Comparison of ENCODE assay signal across 16 cellular contexts in genomic region chr18:28161608-28162599, GRCh38. TPM values are rescaled to one million over a fixed set of nuclear protein-coding genes. Genes with fewer than 3 reads are reported as not detected.
A peak's percentile ranks its signal among the peaks of the same experiment; 100 is the strongest.
DNase-seq lines count a peak whose midpoint lies in the region; ATAC-seq, FAIRE-seq and TF ChIP-seq lines count a peak whose summit lies in the region.
"Had no signal": no experiment of that assay in that cellular context is flagged by ENCODE, and none has a peak within 500 bp of the region (broad histone marks: within the 10 kb centered on the region; RNA-seq: fewer than 3 reads in every experiment).

No MANE protein-coding gene starts in this region.

- 78% methylated on average over 9 of the region's 9 CpGs for WGBS in A549 (ENCODE audit: missing lambda C conversion rate)
- WGBS in adrenal gland, 4 donors = 52 to 56% (median 54%) methylated on average over 9 of the region's 9 CpGs
- 48 to 59% (median 52%) methylated on average over 9 of the region's 9 CpGs for WGBS in heart left ventricle, 4 donors

- intact Hi-C loops in adrenal gland (cut with DNase I) = no loop called here
- intact Hi-C loops in heart left ventricle (cut with DNase I) = loop anchor here in 4 of 10 donors (5.0 to 10.0 kb wide), 3 partner anchors 35 to 385 kb away; no protein-coding TSS in a partner anchor

- no peak for TF ChIP-seq EP300 in A549 (IDR thresholded peaks at IDR 0.05)

- POLR2A ChIA-PET in A549 (lab: Yijun Ruan, JAX) = no interaction called here

- H3K27ac ChIP-seq in A549 (peak overlapping the region in 1 of 2 experiments; percentile 21; a peak in 1 of 6 replicates), adrenal gland (peak overlapping the region in 4 of 5 donors; percentile 25 to 66 (median 58)), heart left ventricle (peak overlapping the region in 10 of 12 donors; percentile 12 to 84 (median 59))
- H3K27ac ChIP-seq: spleen, upper lobe of right lung had no signal

- TF ChIP-seq CTCF in A549 (IDR thresholded peaks at IDR 0.05) (no peak), adrenal gland (IDR thresholded peaks at IDR 0.05) (no peak), heart left ventricle (IDR thresholded peaks at IDR 0.05) (no peak)

- no peak for TF ChIP-seq RAD21 in A549 (conservative IDR thresholded peaks at IDR 0.05 in 1 of 2, IDR thresholded peaks at IDR 0.05 in 1 of 2)

- H3K4me3 ChIP-seq in A549 (no peak overlapping the region), adrenal gland (no peak overlapping the region), heart left ventricle (no peak overlapping the region)
- H3K4me3 ChIP-seq: spleen, upper lobe of right lung had no signal

- peak; percentile 69 to 71; a peak in 4 of 6 replicates for ATAC-seq in A549
- ATAC-seq in heart left ventricle = peak in 3 of 4 donors; percentile 31 to 44 (median 39)
- ATAC-seq in HG03097 (IDR thresholded peaks at IDR 0.05; ENCODE audit: low FRiP score, unreplicated experiment) = no peak
- no peak for ATAC-seq in HG03439 (IDR thresholded peaks at IDR 0.05; ENCODE audit: unreplicated experiment)
- ATAC-seq: activated CD8-positive, alpha-beta T cell treated with anti-CD3 and anti-CD28 coated beads, Interleukin-2, amount 10 ng/mL, durations not matched to agents 7 days and 5 days; stimulated activated naive CD8-positive, alpha-beta T cell treated with anti-CD3 and anti-CD28 coated beads, Interleukin-15, Interleukin-2, amounts not matched to agents 100 U/mL and 50 U/mL, for 24 hours; upper lobe of right lung had no signal

- H3K4me2 ChIP-seq in A549 = peak overlapping the region; percentile 33; the same call in 2 of the 3 replicates

- TF ChIP-seq POLR2A in A549 (IDR thresholded peaks at IDR 0.05; ENCODE audit: low read length) (no peak), adrenal gland (IDR thresholded peaks at IDR 0.05) (no peak), heart left ventricle (IDR thresholded peaks at IDR 0.05) (no peak)

- no peak for FAIRE-seq in A549 (lab: Jason Lieb, UNC)

- H3K4me1 ChIP-seq in A549 (peaks cover 29% of the 10 kb centered on the region; the same call in 2 of the 3 replicates), adrenal gland (replicated peaks in 1 of 2) (peaks cover 35 to 67% of the 10 kb centered on the region in 2 donors), heart left ventricle (peaks cover 0 to 91% (median 32%) of the 10 kb centered on the region in 12 donors)
- H3K4me1 ChIP-seq: upper lobe of right lung had no signal

- no peaks in the 10 kb centered on the region for H3K27me3 ChIP-seq in adrenal gland
- H3K27me3 ChIP-seq in heart left ventricle = no peaks in the 10 kb centered on the region
- H3K27me3 ChIP-seq: spleen, upper lobe of right lung had no signal

- peak in 1 of 2 experiments; percentile 13 for DNase-seq in A549 (ENCODE audit: low read depth in 1 of 2, low spot score in 1 of 2)
- DNase-seq in HCEC 1CT = peak; percentile 60
- DNase-seq in adrenal gland = peak in 4 of 7 donors; percentile 37 to 50 (median 42)
- DNase-seq in heart left ventricle = no peak
- no peak for DNase-seq in NOMO-1 treated with dmso at 0.1 percent for 144 hours (lab: John Stamatoyannopoulos, UW; ENCODE audit: unreplicated experiment)
- DNase-seq in NCI-H446 (lab: John Stamatoyannopoulos, UW) = no peak
- DNase-seq: activated CD8-positive, alpha-beta T cell treated with anti-CD3 and anti-CD28 coated beads, Interleukin-2, amount 10 ng/mL, durations not matched to agents 7 days and 5 days; COR-L47; head of caudate nucleus; NCI-H146; NCI-H524; spleen; stimulated activated naive CD8-positive, alpha-beta T cell treated with anti-CD3 and anti-CD28 coated beads, Interleukin-15, Interleukin-2, amounts not matched to agents 100 U/mL and 50 U/mL, for 24 hours; upper lobe of right lung had no signal

- CTCF ChIA-PET in A549 (lab: Yijun Ruan, JAX) = interaction anchor here (0.6 to 1.2 kb wide), 3 partner anchors 9 to 54 kb away, joined by 3 read pairs; no protein-coding TSS in a partner anchor

- H3K36me3 ChIP-seq in adrenal gland (replicated peaks in 1 of 2) (no peaks in the 10 kb centered on the region), heart left ventricle (peaks cover 0 to 2% (median 0%) of the 10 kb centered on the region in 9 donors)
- H3K36me3 ChIP-seq: spleen, upper lobe of right lung had no signal

- H3K9me3 ChIP-seq in A549 (no peaks in the 10 kb centered on the region), adrenal gland (replicated peaks in 1 of 3) (no peaks in the 10 kb centered on the region), heart left ventricle (no peaks in the 10 kb centered on the region)
- H3K9me3 ChIP-seq: spleen, upper lobe of right lung had no signal

TF ChIP-seq in A549, 52 proteins besides CTCF, POLR2A, EP300 and RAD21:
- no peak for TF ChIP-seq SMC3 (IDR thresholded peaks at IDR 0.05)
- no peak for TF ChIP-seq FOSL2 (IDR thresholded peaks at IDR 0.05)
- TF ChIP-seq FOSL2 (CRISPR knock-in tag; IDR thresholded peaks at IDR 0.05) = no peak

RNA-seq across cellular contexts. Expression of gene CDH2, which starts 15.0 kb away (rescaled TPM):
- polyA plus RNA-seq in A549 (2011; rRNA removed) (71.9 and 73.3 TPM in 2 replicates), A549 (2017; fragmentation: RNase III; extraction: RNeasy Plus Mini Kit Qiagen cat#74134 plus additional on column Dnase treatment) (49.8 to 56.6 TPM (median 54.0 TPM) in 3 replicates), adrenal gland (100 to 1,000 TPM in 1 of 3 donors, 10 to 100 TPM in 2; 13.9 to 166 (median 15.4) TPM), heart left ventricle (100 to 1,000 TPM in 1 of 2 donors, 10 to 100 TPM in 1; 62.5 to 169 TPM)
- 17.1 and 19.1 TPM in 2 replicates for polyA plus RNA-seq in A549 (2012; cell fraction: cytosol; rRNA removed)
- polyA plus RNA-seq in A549 (2012; cell fraction: nucleus; rRNA removed) = 25.5 and 34.7 TPM in 2 replicates
- 77.6 and 82.7 TPM in 2 replicates for polyA minus RNA-seq in A549 (2011; rRNA and poly(A)+ RNA removed)
- total RNA-seq in adrenal gland (100 to 1,000 TPM; 106 to 305 (median 143) TPM), heart left ventricle (100 to 1,000 TPM; 313 to 594 (median 411) TPM)

Comparison
In these comparisons a context has a peak if more than half of its experiments do, and no peak if none do; other contexts are left out.
1. ATAC-seq: peak in A549 (2 of 2) and heart left ventricle (3 of 4); none in HG03097 (single experiment) and HG03439 (single experiment).
2. DNase-seq: peak in HCEC 1CT (single experiment) and adrenal gland (4 of 7); none in heart left ventricle (0 of 5), NOMO-1 treated with dmso at 0.1 percent for 144 hours (single experiment) and NCI-H446 (0 of 2).